Comparison of ENCODE assay signal across 9 cellular contexts in genomic region chr7:131031100-131031868, GRCh38.
DNase-seq lines count a peak whose midpoint lies in the region; ATAC-seq lines count a peak whose summit lies in the region.
"Had no signal": no experiment of that assay in that cellular context is flagged by ENCODE, and none has a peak within 500 bp of the region (broad histone marks: within the 10 kb centered on the region; RNA-seq: fewer than 3 reads in every experiment).

No MANE protein-coding gene starts in this region.

- H3K23ac ChIP-seq in mesenchymal stem cell (ENCODE audit: low read length in 2 of 2): no peak overlapping the region

- H2BK15ac ChIP-seq in mesenchymal stem cell (ENCODE audit: low read depth, poor library complexity, severe bottlenecking): no peak overlapping the region

- peak; percentile 45 for DNase-seq in activated CD4-positive, alpha-beta T cell treated with anti-CD3 and anti-CD28 coated beads for 36 hours
- DNase-seq in activated CD4-positive, alpha-beta T cell treated with anti-CD3 and anti-CD28 coated beads for 48 hours: no peak
- DNase-seq in mesenchymal stem cell (no peak), NCI-H2171 treated with DMSO at 0.1 percent for 48 hours (lab: John Stamatoyannopoulos, UW) (no peak), NCI-H345 treated with DMSO at 0.1 percent for 48 hours (lab: John Stamatoyannopoulos, UW; ENCODE audit: unreplicated experiment) (no peak), HuH-7.5 (ENCODE audit: low spot score) (no peak)

- peak overlapping the region; percentile 95 for H3K27ac Mint-ChIP-seq in activated CD4-positive, alpha-beta T cell treated with anti-CD3 and anti-CD28 coated beads for 36 hours

- H4K8ac ChIP-seq in mesenchymal stem cell (ENCODE audit: low read length): no peak overlapping the region

- H3K27ac ChIP-seq in mesenchymal stem cell (ENCODE audit: low read length, poor library complexity, severe bottlenecking): no peak overlapping the region

- no peak overlapping the region for H3K14ac ChIP-seq in mesenchymal stem cell (ENCODE audit: low read length in 2 of 2)

- no peak overlapping the region for H3K4ac ChIP-seq in mesenchymal stem cell (ENCODE audit: low read depth in 1 of 2, low read length in 2 of 2)

- H2AK5ac ChIP-seq in mesenchymal stem cell (ENCODE audit: low read length, severe bottlenecking): no peak overlapping the region

- H3K4me2 ChIP-seq in mesenchymal stem cell (ENCODE audit: low read length, poor library complexity, severe bottlenecking): no peak overlapping the region

- peak overlapping the region; percentile 47 for H3K9ac ChIP-seq in mesenchymal stem cell (ENCODE audit: low read length)

- H2BK12ac ChIP-seq in mesenchymal stem cell (ENCODE audit: low read length in 2 of 2): no peak overlapping the region

- H4K91ac ChIP-seq in mesenchymal stem cell (ENCODE audit: low read length): no peak overlapping the region

- H3K4me1 ChIP-seq in mesenchymal stem cell (ENCODE audit: control insufficient read depth, insufficient read depth, low read depth, low read length): peaks cover 4% of the 10 kb centered on the region

- H3K79me1 ChIP-seq in mesenchymal stem cell (replicated peaks; ENCODE audit: low read length, poor library complexity, severe bottlenecking): peaks cover 28% of the 10 kb centered on the region

- no peak overlapping the region for H2BK5ac ChIP-seq in mesenchymal stem cell (ENCODE audit: low read depth, low read length, poor library complexity, severe bottlenecking)

- no peaks in the 10 kb centered on the region for H3K27me3 ChIP-seq in mesenchymal stem cell (ENCODE audit: control insufficient read depth in 1 of 2, insufficient read depth in 1 of 2, low read length in 2 of 2)

- H3K27me3 Mint-ChIP-seq in activated CD4-positive, alpha-beta T cell treated with anti-CD3 and anti-CD28 coated beads for 36 hours: no peaks in the 10 kb centered on the region

- H2BK120ac ChIP-seq in mesenchymal stem cell (ENCODE audit: low read depth, low read length): no peak overlapping the region

- POLR2A ChIA-PET in activated CD4-positive, alpha-beta T cell treated with anti-CD3 and anti-CD28 coated beads for 36 hours (lab: Charles Lee): interaction anchor here (1.0 kb wide), 1 partner anchor 71 kb away, joined by 5 read pairs; no protein-coding TSS in a partner anchor

- peak overlapping the region; percentile 38 for H3K4me3 Mint-ChIP-seq in activated CD4-positive, alpha-beta T cell treated with anti-CD3 and anti-CD28 coated beads for 36 hours

- H2AFZ ChIP-seq in mesenchymal stem cell (ENCODE audit: low read depth, low read length): no peak overlapping the region

- peaks cover 34% of the 10 kb centered on the region for H3K36me3 Mint-ChIP-seq in activated CD4-positive, alpha-beta T cell treated with anti-CD3 and anti-CD28 coated beads for 36 hours (ENCODE audit: low read depth)

- intact Hi-C loops in activated CD4-positive, alpha-beta T cell treated with anti-CD3 and anti-CD28 coated beads for 36 hours (cut with DNase I, micrococcal nuclease): loop anchor here (1.0 to 5.0 kb wide), 9 partner anchors 20 to 384 kb away; no protein-coding TSS in a partner anchor

- H3K4me3 ChIP-seq in mesenchymal stem cell (ENCODE audit: insufficient read depth in 1 of 2, low read depth in 1 of 2, low read length in 2 of 2): no peak overlapping the region
- H3K4me3 ChIP-seq: lung had no signal

- 93% methylated on average over 5 of the region's 7 CpGs for WGBS in mesenchymal stem cell

- peaks cover 0 to 52% of the 10 kb centered on the region in 2 experiments for H3K36me3 ChIP-seq in mesenchymal stem cell (ENCODE audit: control insufficient read depth in 1 of 2, insufficient read depth in 2 of 2, low read depth in 1 of 2, low read length in 2 of 2)

- H3K4me1 Mint-ChIP-seq in activated CD4-positive, alpha-beta T cell treated with anti-CD3 and anti-CD28 coated beads for 36 hours: peaks cover 88% of the 10 kb centered on the region

- no peak overlapping the region for H3K18ac ChIP-seq in mesenchymal stem cell (ENCODE audit: low read depth in 1 of 2, low read length in 2 of 2)

- ATAC-seq in activated CD4-positive, alpha-beta T cell treated with anti-CD3 and anti-CD28 coated beads for 36 hours: peak; percentile 86
- ATAC-seq in GM21528 (IDR thresholded peaks at IDR 0.05; ENCODE audit: low FRiP score, unreplicated experiment): peak; percentile 56
- peak; percentile 74 for ATAC-seq in HG03354 (IDR thresholded peaks at IDR 0.05; ENCODE audit: poor library complexity, severe bottlenecking, unreplicated experiment)

- no peaks in the 10 kb centered on the region for H3K9me3 ChIP-seq in mesenchymal stem cell (ENCODE audit: control insufficient read depth, low read length)

- CTCF ChIA-PET in activated CD4-positive, alpha-beta T cell treated with anti-CD3 and anti-CD28 coated beads for 36 hours (lab: Charles Lee): interaction anchor here (0.6 to 1.6 kb wide), 7 partner anchors 17 to 134 kb away, joined by 3 to 9 read pairs (median 3); no protein-coding TSS in a partner anchor

- H3K9me3 Mint-ChIP-seq in activated CD4-positive, alpha-beta T cell treated with anti-CD3 and anti-CD28 coated beads for 36 hours (ENCODE audit: low read depth): peaks cover 5% of the 10 kb centered on the region
